8 cellular contexts compared by ENCODE assay signal in genomic region chr9:69324549-69325401, GRCh38. TPM values are rescaled to one million over a fixed set of nuclear protein-coding genes. Genes with fewer than 3 reads are reported as not detected.
DNase-seq lines count a peak whose midpoint lies in the region; ATAC-seq and TF ChIP-seq lines count a peak whose summit lies in the region.

A gene with protein sequence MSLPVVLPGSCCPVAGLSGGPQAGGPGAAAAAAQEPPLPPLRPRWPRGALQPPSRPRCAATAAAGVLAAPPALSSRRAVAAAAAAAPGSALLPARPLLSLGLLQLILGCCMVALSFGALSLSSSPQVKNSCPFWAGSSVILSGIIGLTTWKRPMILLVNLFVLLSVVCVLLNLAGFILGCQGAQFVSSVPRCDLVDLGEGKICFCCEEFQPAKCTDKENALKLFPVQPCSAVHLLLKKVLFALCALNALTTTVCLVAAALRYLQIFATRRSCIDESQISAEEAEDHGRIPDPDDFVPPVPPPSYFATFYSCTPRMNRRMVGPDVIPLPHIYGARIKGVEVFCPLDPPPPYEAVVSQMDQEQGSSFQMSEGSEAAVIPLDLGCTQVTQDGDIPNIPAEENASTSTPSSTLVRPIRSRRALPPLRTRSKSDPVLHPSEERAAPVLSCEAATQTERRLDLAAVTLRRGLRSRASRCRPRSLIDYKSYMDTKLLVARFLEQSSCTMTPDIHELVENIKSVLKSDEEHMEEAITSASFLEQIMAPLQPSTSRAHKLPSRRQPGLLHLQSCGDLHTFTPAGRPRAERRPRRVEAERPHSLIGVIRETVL (plus strand): TSS chr9:69325215. CDS start chr9:69325310, 95 bp downstream.

- peak in 1 of 2 donors; percentile 45 for TF ChIP-seq CTCF in mammary epithelial cell (conservative IDR thresholded peaks at IDR 0.05 in 1 of 2, IDR thresholded peaks at IDR 0.05 in 1 of 2; ENCODE audit: extremely low read depth in 1 of 2, insufficient read depth in 1 of 2, low read depth in 1 of 2, low read length in 2 of 2)

- H3K9ac ChIP-seq in mammary epithelial cell (ENCODE audit: insufficient read depth, low read length) (no peak within 1 kb of the TSS), skeletal muscle tissue (ENCODE audit: low read depth in 1 of 3, low read length in 3 of 3) (peak within 1 kb of the TSS; percentile 79 to 90 (median 82))

- H3K27me3 ChIP-seq in mammary epithelial cell (ENCODE audit: insufficient read depth, low read length) = no peaks in the 10 kb centered on the region
- H3K27me3 ChIP-seq in skeletal muscle tissue (ENCODE audit: control insufficient read depth in 3 of 3, insufficient read depth in 3 of 3, low read length in 3 of 3) = peaks cover 0 to 6% (median 0%) of the 10 kb centered on the region in 3 donors

- no TSS peak for BruUV-seq in mammary epithelial cell (replicated peaks; lab: Mats Ljungman, UMichigan)

- intact Hi-C loops in mammary epithelial cell (cut with micrococcal nuclease) = loop anchor here (2.0 to 10.0 kb wide), 2 partner anchors 52 to 290 kb away; partner anchors contain the start of gene FXN

- H3K9me3 ChIP-seq in mammary epithelial cell (replicated peaks; ENCODE audit: insufficient read depth, low read length) (no peaks in the 10 kb centered on the region), skeletal muscle tissue (ENCODE audit: control insufficient read depth in 3 of 3, low read length in 3 of 3) (no peaks in the 10 kb centered on the region)

- H3K79me2 ChIP-seq in mammary epithelial cell (ENCODE audit: insufficient read depth, low read length) = no peaks in the 10 kb centered on the region

- CTCF ChIA-PET in mammary epithelial cell (lab: Charles Lee; ENCODE audit: low non-redundant PET) = no interaction called here

- H4K20me1 ChIP-seq in mammary epithelial cell (ENCODE audit: insufficient read depth, low read length) = no peaks in the 10 kb centered on the region

- under 1% methylated on average over 29 of the region's 81 CpGs for WGBS in mammary epithelial cell (ENCODE audit: low coverage, missing lambda C conversion rate)

- H3K4me3 ChIP-seq in mammary epithelial cell (replicated peaks in 1 of 3; ENCODE audit: insufficient read depth in 1 of 3, low read depth in 2 of 3, low read length in 3 of 3) = peak within 1 kb of the TSS; percentile 54 to 69 (median 61)
- peak within 1 kb of the TSS; percentile 75 to 85 (median 82) for H3K4me3 ChIP-seq in skeletal muscle tissue (ENCODE audit: low read length in 3 of 3)

- peaks cover 13% of the 10 kb centered on the region for H3K4me1 ChIP-seq in mammary epithelial cell (ENCODE audit: insufficient read depth, low read length)
- H3K4me1 ChIP-seq in skeletal muscle tissue (ENCODE audit: control insufficient read depth in 3 of 3, insufficient read depth in 3 of 3, low read length in 3 of 3) = peaks cover 11 to 16% (median 13%) of the 10 kb centered on the region in 3 donors

- H3K36me3 ChIP-seq in mammary epithelial cell (ENCODE audit: insufficient read depth, low read length) (no peaks in the 10 kb centered on the region), skeletal muscle tissue (ENCODE audit: control insufficient read depth in 3 of 3, insufficient read depth in 3 of 3, low read length in 3 of 3) (no peaks in the 10 kb centered on the region)

- DNase-seq in AG08396 (ENCODE audit: low spot score) = peak; percentile 56
- peak; percentile 72 for DNase-seq in NCI-H226
- peak; percentile 75 for DNase-seq in mammary epithelial cell
- DNase-seq in inferior parietal cortex (ENCODE audit: extremely low spot score) = peak; percentile 8

- dilution Hi-C loops in mammary epithelial cell (cut with HindIII; ENCODE audit: low sequenced_read_pairs) = loop anchor here (5.0 kb wide), 1 partner anchor 37 kb away; no protein-coding TSS in a partner anchor

- H3K4me2 ChIP-seq in mammary epithelial cell (ENCODE audit: insufficient read depth, low read depth, low read length) = peak within 1 kb of the TSS; percentile 98

- ATAC-seq in GM21423 (IDR thresholded peaks at IDR 0.05; ENCODE audit: unreplicated experiment) = peak; percentile 66
- no peak for ATAC-seq in GM19455 (IDR thresholded peaks at IDR 0.05; ENCODE audit: unreplicated experiment)
- ATAC-seq in GM21515 (IDR thresholded peaks at IDR 0.05; ENCODE audit: unreplicated experiment) = no peak

- peak within 1 kb of the TSS; percentile 91 for H2AFZ ChIP-seq in mammary epithelial cell (ENCODE audit: low read depth, low read length)

- in situ Hi-C loops in mammary epithelial cell (cut with MboI; ENCODE audit: low sequenced_read_pairs in 2 of 2) = no loop called here

- H3K27ac ChIP-seq in mammary epithelial cell (ENCODE audit: insufficient read depth, low read depth, low read length) (no peak within 1 kb of the TSS), skeletal muscle tissue (ENCODE audit: low read depth, low read length) (peak within 1 kb of the TSS; percentile 73)

RNA-seq across cellular contexts. Expression of the gene that starts here (rescaled TPM):
- total RNA-seq in mammary epithelial cell (10 to 100 TPM in 1 of 2 donors, 1 to 10 TPM in 1; 6.2 to 12.5 TPM), skeletal muscle tissue (15.1 TPM)
- polyA plus RNA-seq in mammary epithelial cell = 1.3 TPM
- 10.1 TPM for polyA minus RNA-seq in mammary epithelial cell

Comparison
In these comparisons a context has a peak if more than half of its experiments do, and no peak if none do; other contexts are left out.
1. DNase-seq: peak in every context shown above with its lines; median percentile 75 in mammary epithelial cell; 72 in NCI-H226; 56 in AG08396; 8 in inferior parietal cortex.